In genomic region chr7:27739301-27739913, GRCh38 we compare ENCODE assay signal across 8 cellular contexts. TPM values are rescaled to one million over a fixed set of nuclear protein-coding genes. Genes with fewer than 3 reads are reported as not detected.
DNase-seq lines count a peak whose midpoint lies in the region; ATAC-seq and TF ChIP-seq lines count a peak whose summit lies in the region.

No MANE protein-coding gene starts in this region.

- H3K36me3 ChIP-seq in BE2C (no peaks in the 10 kb centered on the region), Panc1 (ENCODE audit: control insufficient read depth, insufficient read depth, low read length) (no peaks in the 10 kb centered on the region)

- POLR2A ChIA-PET in Panc1 (lab: Charles Lee): interaction anchor here (0.6 to 0.7 kb wide), 2 partner anchors 42 to 641 kb away, joined by 3 to 4 read pairs; no protein-coding TSS in a partner anchor

- H3K27ac ChIP-seq in Panc1 (ENCODE audit: low read length): peak overlapping the region; percentile 96

- peaks cover 20% of the 10 kb centered on the region for H3K36me3 Mint-ChIP-seq in dendritic cell treated with granulocyte-macrophage colony-stimulating factor and Interleukin-4, amounts not matched to agents 40 ng/mL and 50 ng/mL, for 4 days (ENCODE audit: low read depth)

- in situ Hi-C loops in Panc1 (cut with HindIII; ENCODE audit: low pct_unique_long_range_greater_than_20kb, low sequenced_read_pairs): no loop called here

- peaks cover 47% of the 10 kb centered on the region for H3K4me1 Mint-ChIP-seq in dendritic cell treated with granulocyte-macrophage colony-stimulating factor and Interleukin-4, amounts not matched to agents 40 ng/mL and 50 ng/mL, for 4 days (ENCODE audit: low read depth)

- peak overlapping the region; percentile 100 for H3K27ac Mint-ChIP-seq in dendritic cell treated with granulocyte-macrophage colony-stimulating factor and Interleukin-4, amounts not matched to agents 40 ng/mL and 50 ng/mL, for 4 days

- H3K27me3 ChIP-seq in BE2C (no peaks in the 10 kb centered on the region; the same call in 1 of the 2 replicates), Panc1 (ENCODE audit: control insufficient read depth, insufficient read depth, low read length) (no peaks in the 10 kb centered on the region), mononuclear cell (ENCODE audit: insufficient read depth, low read length) (no peaks in the 10 kb centered on the region)

- no peaks in the 10 kb centered on the region for H3K27me3 Mint-ChIP-seq in dendritic cell treated with granulocyte-macrophage colony-stimulating factor and Interleukin-4, amounts not matched to agents 40 ng/mL and 50 ng/mL, for 4 days

- H3K4me1 ChIP-seq in BE2C: peaks cover 4% of the 10 kb centered on the region; the same call in 1 of the 2 replicates
- H3K4me1 ChIP-seq in Panc1 (ENCODE audit: control insufficient read depth, insufficient read depth, low read length): peaks cover 30% of the 10 kb centered on the region
- H3K4me1 ChIP-seq in mononuclear cell (ENCODE audit: insufficient read depth, low read length): peaks cover 12% of the 10 kb centered on the region

- intact Hi-C loops in Panc1 (cut with micrococcal nuclease; ENCODE audit: unreplicated experiment): loop anchor here (5.0 kb wide), 1 partner anchor 77 kb away; the partner anchor contains the start of gene HIBADH
- intact Hi-C loops in dendritic cell treated with granulocyte-macrophage colony-stimulating factor and Interleukin-4, amounts not matched to agents 40 ng/mL and 50 ng/mL, for 4 days (cut with micrococcal nuclease): loop anchor here (5.0 kb wide), 1 partner anchor 42 kb away; no protein-coding TSS in a partner anchor

- H3K4me3 ChIP-seq in BE2C (ENCODE audit: low read depth, low read length) (peak overlapping the region; percentile 99), Panc1 (ENCODE audit: low read depth in 2 of 2, low read length in 2 of 2) (peak overlapping the region; percentile 97 to 99), mononuclear cell (ENCODE audit: low read length) (peak overlapping the region; percentile 92)

- peak; percentile 19 for ATAC-seq in GM18508 (IDR thresholded peaks at IDR 0.05; ENCODE audit: insufficient read depth, unreplicated experiment)
- ATAC-seq in HG03025 (IDR thresholded peaks at IDR 0.05; ENCODE audit: low FRiP score, unreplicated experiment): peak; percentile 23
- ATAC-seq in Panc1: peak; percentile 74

- no peaks in the 10 kb centered on the region; the same call in 1 of the 2 replicates for H3K9me3 ChIP-seq in BE2C
- H3K9me3 ChIP-seq in Panc1 (ENCODE audit: control insufficient read depth, insufficient read depth, low read depth, low read length): no peaks in the 10 kb centered on the region
- no peaks in the 10 kb centered on the region for H3K9me3 ChIP-seq in mononuclear cell (ENCODE audit: low read depth, low read length)

- DNase-seq in BE2C: no peak
- peak; percentile 75 for DNase-seq in Panc1 (ENCODE audit: low read depth, low spot score)
- DNase-seq in NCI-H128 (lab: John Stamatoyannopoulos, UW; ENCODE audit: unreplicated experiment): no peak
- no peak for DNase-seq in mesenteric fat pad (ENCODE audit: low spot score)

- no peaks in the 10 kb centered on the region for H3K9me3 Mint-ChIP-seq in dendritic cell treated with granulocyte-macrophage colony-stimulating factor and Interleukin-4, amounts not matched to agents 40 ng/mL and 50 ng/mL, for 4 days

- BruUV-seq in Panc1 (replicated peaks; lab: Mats Ljungman, UMichigan): TSS peak; percentile 86

- TF ChIP-seq CTCF in BE2C (IDR thresholded peaks at IDR 0.05; ENCODE audit: low read depth, low read length) (no peak), Panc1 (IDR thresholded peaks at IDR 0.05) (no peak)

- CTCF ChIA-PET in Panc1 (lab: Charles Lee): interaction anchor here (0.6 to 1.2 kb wide), 2 partner anchors 166 to 354 kb away, joined by 4 to 6 read pairs; no protein-coding TSS in a partner anchor

- peak overlapping the region; percentile 96 for H3K4me3 Mint-ChIP-seq in dendritic cell treated with granulocyte-macrophage colony-stimulating factor and Interleukin-4, amounts not matched to agents 40 ng/mL and 50 ng/mL, for 4 days

RNA-seq across cellular contexts. Expression of gene TAX1BP1, which starts 0.6 kb away (rescaled TPM):
- polyA plus RNA-seq in BE2C (2012; ENCODE audit: insufficient read depth, insufficient read length, low read depth): 44.4 TPM
- total RNA-seq in Panc1 (2021; ENCODE audit: unreplicated experiment) (125 TPM), mononuclear cell (167 TPM), mesenteric fat pad (82.5 TPM)
- polyA plus RNA-seq in Panc1 (2012; ENCODE audit: insufficient read length): 80.8 TPM

Comparison
In these comparisons a context has a peak if more than half of its experiments do, and no peak if none do; other contexts are left out.
1. ATAC-seq: peak in every context shown above with its lines; median percentile 74 in Panc1; 23 in HG03025; 19 in GM18508.